ENCODE assay signal across 14 cellular contexts in genomic region chr3:77815467-77815866, GRCh38.
DNase-seq lines count a peak whose midpoint lies in the region; ATAC-seq and TF ChIP-seq lines count a peak whose summit lies in the region.
"Had no signal": no experiment of that assay in that cellular context is flagged by ENCODE, and none has a peak within 500 bp of the region (broad histone marks: within the 10 kb centered on the region; RNA-seq: fewer than 3 reads in every experiment).

No MANE protein-coding gene starts in this region.

- no peak overlapping the region for H3K4me3 ChIP-seq in HFF-Myc (replicated peaks; ENCODE audit: low read depth, low read length)
- H3K4me3 ChIP-seq: skin epidermis had no signal

- H3K27ac Mint-ChIP-seq in Calu3 (ENCODE audit: unreplicated experiment) = no peak overlapping the region
- H3K27ac Mint-ChIP-seq: activated CD8-positive, alpha-beta memory T cell treated with anti-CD3 and anti-CD28 coated beads, Interleukin-2, amount 10 ng/mL, durations not matched to agents 7 days and 5 days; naive B cell; T-helper 17 cell had no signal

- DNase-seq in Calu3 = peak; percentile 45
- DNase-seq in HFF-Myc (ENCODE audit: extremely low read depth, low read depth) = no peak
- peak; percentile 2 for DNase-seq in SW480 (ENCODE audit: low spot score)
- DNase-seq in iPS-NIHi11 (ENCODE audit: low spot score) = peak; percentile 33
- no peak for DNase-seq in NCI-H774 (lab: John Stamatoyannopoulos, UW)
- DNase-seq in activated CD4-positive, CD25-positive, alpha-beta regulatory T cell treated with anti-CD3 and anti-CD28 coated beads, Interleukin-2, amount 50 U/mL, for 72 hours = no peak
- no peak for DNase-seq in globus pallidus (ENCODE audit: low spot score)
- DNase-seq: activated CD8-positive, alpha-beta memory T cell treated with anti-CD3 and anti-CD28 coated beads, Interleukin-2, amount 10 ng/mL, durations not matched to agents 7 days and 5 days; amniotic stem cell; DND-41; naive B cell; T-helper 17 cell had no signal

- H3K9me3 Mint-ChIP-seq in Calu3 (ENCODE audit: low read depth, unreplicated experiment) = no peaks in the 10 kb centered on the region

- TF ChIP-seq CTCF in Calu3 (IDR thresholded peaks at IDR 0.05; ENCODE audit: unreplicated experiment) (peak; percentile 41), HFF-Myc (IDR thresholded peaks at IDR 0.05; ENCODE audit: low read depth, low read length, missing control alignments) (peak; percentile 55)

- H3K36me3 Mint-ChIP-seq in Calu3 (ENCODE audit: insufficient read depth, unreplicated experiment) = no peaks in the 10 kb centered on the region
- H3K36me3 Mint-ChIP-seq: activated CD8-positive, alpha-beta memory T cell treated with anti-CD3 and anti-CD28 coated beads, Interleukin-2, amount 10 ng/mL, durations not matched to agents 7 days and 5 days; naive B cell had no signal

- no peak for ATAC-seq in HG02852 (IDR thresholded peaks at IDR 0.05; ENCODE audit: unreplicated experiment)
- ATAC-seq: activated CD8-positive, alpha-beta memory T cell treated with anti-CD3 and anti-CD28 coated beads, Interleukin-2, amount 10 ng/mL, durations not matched to agents 7 days and 5 days; T-helper 17 cell had no signal

- BruUV-seq in Calu3 (replicated peaks; lab: Mats Ljungman, UMichigan) = no TSS peak

- no peaks in the 10 kb centered on the region for H3K4me1 Mint-ChIP-seq in Calu3 (ENCODE audit: low read depth, unreplicated experiment)
- H3K4me1 Mint-ChIP-seq: activated CD8-positive, alpha-beta memory T cell treated with anti-CD3 and anti-CD28 coated beads, Interleukin-2, amount 10 ng/mL, durations not matched to agents 7 days and 5 days; naive B cell; T-helper 17 cell had no signal

- no peaks in the 10 kb centered on the region for H3K27me3 Mint-ChIP-seq in Calu3 (ENCODE audit: unreplicated experiment)
- H3K27me3 Mint-ChIP-seq: activated CD8-positive, alpha-beta memory T cell treated with anti-CD3 and anti-CD28 coated beads, Interleukin-2, amount 10 ng/mL, durations not matched to agents 7 days and 5 days; naive B cell; T-helper 17 cell had no signal

- CTCF ChIA-PET in Calu3 (lab: Charles Lee) = interaction anchor here (0.6 kb wide), 2 partner anchors 59 to 779 kb away, joined by 3 to 4 read pairs; no protein-coding TSS in a partner anchor

- no peak overlapping the region for H3K4me3 Mint-ChIP-seq in Calu3 (ENCODE audit: low read depth, unreplicated experiment)
- H3K4me3 Mint-ChIP-seq: activated CD8-positive, alpha-beta memory T cell treated with anti-CD3 and anti-CD28 coated beads, Interleukin-2, amount 10 ng/mL, durations not matched to agents 7 days and 5 days; naive B cell; T-helper 17 cell had no signal

- intact Hi-C loops in Calu3 (cut with micrococcal nuclease; ENCODE audit: unreplicated experiment) = loop anchor here (5.0 to 10.0 kb wide), 3 partner anchors 281 to 468 kb away; no protein-coding TSS in a partner anchor

Comparison
In these comparisons a context has a peak if more than half of its experiments do, and no peak if none do; other contexts are left out.
1. DNase-seq: peak in Calu3 (single experiment), SW480 (single experiment) and iPS-NIHi11 (single experiment); none in HFF-Myc (single experiment), NCI-H774 (single experiment), activated CD4-positive, CD25-positive, alpha-beta regulatory T cell treated with anti-CD3 and anti-CD28 coated beads, Interleukin-2, amount 50 U/mL, for 72 hours (single experiment) and globus pallidus (single experiment).